In genomic region chr15:83516935-83517334, GRCh38 we compare ENCODE assay signal across 24 cellular contexts.
DNase-seq lines count a peak whose midpoint lies in the region; ATAC-seq, FAIRE-seq and TF ChIP-seq lines count a peak whose summit lies in the region.
"Had no signal": no experiment of that assay in that cellular context is flagged by ENCODE, and none has a peak within 500 bp of the region (broad histone marks: within the 10 kb centered on the region; RNA-seq: fewer than 3 reads in every experiment).

No MANE protein-coding gene starts in this region.

- in situ Hi-C loops in Caki2 (cut with HindIII; ENCODE audit: low pct_unique_long_range_greater_than_20kb, low sequenced_read_pairs) (no loop called here), IMR-90 (cut with MboI; ENCODE audit: low sequenced_read_pairs) (no loop called here), K562 (cut with MboI) (no loop called here)

- H3K4me3 ChIP-seq in IMR-90 (ENCODE audit: insufficient read depth, low read depth, low read length) (no peak overlapping the region), K562 (no peak overlapping the region), kidney epithelial cell (ENCODE audit: low read depth, low read length) (no peak overlapping the region)
- H3K4me3 ChIP-seq: esophagus muscularis mucosa, heart left ventricle, lung, ovary, right lobe of liver, thoracic aorta had no signal

- H3K23ac ChIP-seq in IMR-90 (ENCODE audit: low read depth, low read length): no peak overlapping the region

- H3K9me3 Mint-ChIP-seq in T-helper 2 cell treated with Interferon-gamma antibody and Interleukin-4, amounts not matched to agents 5 μg/mL and 100 μg/mL, for 36 hours: no peaks in the 10 kb centered on the region
- H3K9me3 Mint-ChIP-seq: stimulated activated effector memory CD8-positive, alpha-beta T cell treated with anti-CD3 and anti-CD28 coated beads, Interleukin-12 subunit alpha, Interleukin-12 subunit beta, amount 100 ng/mL, for 72 hours had no signal

- H3K36me3 ChIP-seq in IMR-90 (ENCODE audit: control insufficient read depth, insufficient read depth, low read length) (no peaks in the 10 kb centered on the region), K562 (ENCODE audit: control insufficient read depth, insufficient read depth, low read length) (no peaks in the 10 kb centered on the region), kidney epithelial cell (ENCODE audit: control insufficient read depth, insufficient read depth, low read length) (no peaks in the 10 kb centered on the region)
- H3K36me3 ChIP-seq: esophagus muscularis mucosa, heart left ventricle, ovary, right lobe of liver, thoracic aorta had no signal

- H3K56ac ChIP-seq in IMR-90 (ENCODE audit: extremely low read depth, insufficient read depth, low read length): no peak overlapping the region

- TF ChIP-seq RAD21 in IMR-90 (IDR thresholded peaks at IDR 0.05; ENCODE audit: low read length): no peak
- no peak for TF ChIP-seq RAD21 in K562 (CRISPR knock-in tag; conservative IDR thresholded peaks at IDR 0.05 in 1 of 2, IDR thresholded peaks at IDR 0.05 in 1 of 2)

- dilution Hi-C loops in IMR-90 (cut with HindIII; ENCODE audit: low sequenced_read_pairs, unreplicated experiment): no loop called here

- H3K27ac Mint-ChIP-seq in T-helper 2 cell treated with Interferon-gamma antibody and Interleukin-4, amounts not matched to agents 5 μg/mL and 100 μg/mL, for 36 hours: no peak overlapping the region
- H3K27ac Mint-ChIP-seq: activated naive CD8-positive, alpha-beta T cell treated with anti-CD3 and anti-CD28 coated beads, Interleukin-2, amount 10 ng/mL, durations not matched to agents 7 days and 5 days; CD4-positive, alpha-beta memory T cell; immature natural killer cell; naive thymus-derived CD4-positive, alpha-beta T cell; stimulated activated effector memory CD8-positive, alpha-beta T cell treated with anti-CD3 and anti-CD28 coated beads, Interleukin-12 subunit alpha, Interleukin-12 subunit beta, amount 100 ng/mL, for 72 hours had no signal

- no peak overlapping the region for H2BK5ac ChIP-seq in IMR-90 (ENCODE audit: low read depth, low read length, poor library complexity, severe bottlenecking)

- no peaks in the 10 kb centered on the region for H3K4me1 Mint-ChIP-seq in T-helper 2 cell treated with Interferon-gamma antibody and Interleukin-4, amounts not matched to agents 5 μg/mL and 100 μg/mL, for 36 hours (ENCODE audit: low read depth)
- H3K4me1 Mint-ChIP-seq: activated naive CD8-positive, alpha-beta T cell treated with anti-CD3 and anti-CD28 coated beads, Interleukin-2, amount 10 ng/mL, durations not matched to agents 7 days and 5 days; CD4-positive, alpha-beta memory T cell; immature natural killer cell; naive thymus-derived CD4-positive, alpha-beta T cell; stimulated activated effector memory CD8-positive, alpha-beta T cell treated with anti-CD3 and anti-CD28 coated beads, Interleukin-12 subunit alpha, Interleukin-12 subunit beta, amount 100 ng/mL, for 72 hours had no signal

- no peaks in the 10 kb centered on the region for H3K79me1 ChIP-seq in IMR-90 (ENCODE audit: low read depth in 1 of 2, low read length in 2 of 2)

- no peak overlapping the region for H3K4me3 Mint-ChIP-seq in T-helper 2 cell treated with Interferon-gamma antibody and Interleukin-4, amounts not matched to agents 5 μg/mL and 100 μg/mL, for 36 hours
- H3K4me3 Mint-ChIP-seq: activated naive CD8-positive, alpha-beta T cell treated with anti-CD3 and anti-CD28 coated beads, Interleukin-2, amount 10 ng/mL, durations not matched to agents 7 days and 5 days; CD4-positive, alpha-beta memory T cell; immature natural killer cell; naive thymus-derived CD4-positive, alpha-beta T cell; stimulated activated effector memory CD8-positive, alpha-beta T cell treated with anti-CD3 and anti-CD28 coated beads, Interleukin-12 subunit alpha, Interleukin-12 subunit beta, amount 100 ng/mL, for 72 hours had no signal

- no peaks in the 10 kb centered on the region for H3K36me3 Mint-ChIP-seq in T-helper 2 cell treated with Interferon-gamma antibody and Interleukin-4, amounts not matched to agents 5 μg/mL and 100 μg/mL, for 36 hours (ENCODE audit: low read depth)
- H3K36me3 Mint-ChIP-seq: activated naive CD8-positive, alpha-beta T cell treated with anti-CD3 and anti-CD28 coated beads, Interleukin-2, amount 10 ng/mL, durations not matched to agents 7 days and 5 days; CD4-positive, alpha-beta memory T cell; stimulated activated effector memory CD8-positive, alpha-beta T cell treated with anti-CD3 and anti-CD28 coated beads, Interleukin-12 subunit alpha, Interleukin-12 subunit beta, amount 100 ng/mL, for 72 hours had no signal

- H2AK5ac ChIP-seq in IMR-90 (ENCODE audit: low read depth, low read length): no peak overlapping the region

- no peak for TF ChIP-seq EP300 in K562 (IDR thresholded peaks at IDR 0.05; ENCODE audit: low read length)

- no peak overlapping the region for H3K18ac ChIP-seq in IMR-90 (ENCODE audit: low read depth, low read length)

- no peak overlapping the region for H4K5ac ChIP-seq in IMR-90 (ENCODE audit: low read depth, low read length)

- CTCF ChIA-PET in IMR-90 (lab: Yijun Ruan, JAX): no interaction called here
- CTCF ChIA-PET in K562 (lab: Yijun Ruan, JAX; ENCODE audit: low intra/inter-chr PET ratio): interaction anchor here (0.6 kb wide), 1 partner anchor 163 kb away, joined by 3 read pairs; no protein-coding TSS in a partner anchor

- H3K9me1 ChIP-seq in IMR-90 (ENCODE audit: insufficient read depth, low read length) (no peaks in the 10 kb centered on the region), K562 (ENCODE audit: control insufficient read depth, insufficient read depth, low read length) (no peaks in the 10 kb centered on the region)

- H3K4me2 ChIP-seq in IMR-90 (ENCODE audit: low read depth, low read length) (no peak overlapping the region), K562 (ENCODE audit: insufficient read depth, low read length) (no peak overlapping the region)
- H3K4me2 ChIP-seq: SK-N-SH had no signal

- H3K27ac ChIP-seq in IMR-90 (ENCODE audit: insufficient read depth, low read length): no peak overlapping the region
- peak overlapping the region; percentile 59 for H3K27ac ChIP-seq in K562 (ENCODE audit: extremely low read depth, low read depth, low read length)
- H3K27ac ChIP-seq: esophagus muscularis mucosa, heart left ventricle, ovary, right lobe of liver, thoracic aorta had no signal

- POLR2A ChIA-PET in IMR-90 (lab: Charles Lee; ENCODE audit: unreplicated experiment) (no interaction called here), K562 (lab: Yijun Ruan, JAX) (no interaction called here)

- WGBS in IMR-90 (ENCODE audit: extremely low coverage in 2 of 2, insufficient read length in 1 of 2), 2 experiments: no CpG with 5 or more reads among the region's 2 CpGs
- WGBS in K562 (ENCODE audit: insufficient coverage, low coverage, missing lambda C conversion rate): 9% methylated on average over 2 of the region's 2 CpGs

- H3K79me2 ChIP-seq in K562 (ENCODE audit: control insufficient read depth, insufficient read depth, low read length): 0 out of 3 replicates have a peak, but pooled peaks cover 6% of the 10 kb centered on the region

- no peak overlapping the region for H3K14ac ChIP-seq in IMR-90 (replicated peaks; ENCODE audit: low read depth, low read length)

- no peak overlapping the region for H4K91ac ChIP-seq in IMR-90 (ENCODE audit: insufficient read depth, low read depth, low read length)

- BruUV-seq in IMR-90 (replicated peaks; lab: Mats Ljungman, UMichigan): no TSS peak
- BruUV-seq in K562 (replicated peaks; lab: Mats Ljungman, UMichigan): no TSS peak

- H3K4me1 ChIP-seq in IMR-90 (ENCODE audit: control insufficient read depth, insufficient read depth, low read length) (no peaks in the 10 kb centered on the region), K562 (replicated peaks in 1 of 2; ENCODE audit: control insufficient read depth in 2 of 2, insufficient read depth in 2 of 2, low read length in 2 of 2) (no peaks in the 10 kb centered on the region; a peak in 1 of 5 replicates)
- H3K4me1 ChIP-seq: esophagus muscularis mucosa, heart left ventricle, right lobe of liver had no signal

- peak; percentile 32 for FAIRE-seq in K562 (lab: Jason Lieb, UNC)

- TF ChIP-seq CTCF in IMR-90 (conservative IDR thresholded peaks at IDR 0.05; ENCODE audit: low read depth, low read length) (no peak), K562 (IDR thresholded peaks at IDR 0.05 in 2 of 3, conservative IDR thresholded peaks at IDR 0.05 in 1 of 3; ENCODE audit: insufficient read depth in 2 of 3, low read depth in 1 of 3, low read length in 3 of 3) (no peak), kidney epithelial cell (IDR thresholded peaks at IDR 0.05; ENCODE audit: insufficient read depth, low read length, poor library complexity, severe bottlenecking) (no peak)

- H3K27me3 Mint-ChIP-seq in T-helper 2 cell treated with Interferon-gamma antibody and Interleukin-4, amounts not matched to agents 5 μg/mL and 100 μg/mL, for 36 hours (ENCODE audit: low read depth): no peaks in the 10 kb centered on the region
- H3K27me3 Mint-ChIP-seq: activated naive CD8-positive, alpha-beta T cell treated with anti-CD3 and anti-CD28 coated beads, Interleukin-2, amount 10 ng/mL, durations not matched to agents 7 days and 5 days had no signal

- H2BK20ac ChIP-seq in IMR-90 (ENCODE audit: low read depth, low read length): no peak overlapping the region

- no peak overlapping the region for H2BK120ac ChIP-seq in IMR-90 (ENCODE audit: low read depth, low read length)

- no peak overlapping the region for H2AFZ ChIP-seq in IMR-90 (replicated peaks; ENCODE audit: low read length, poor library complexity)
- no peak overlapping the region for H2AFZ ChIP-seq in K562 (ENCODE audit: low read depth, low read length)

- no peak overlapping the region for H3K9ac ChIP-seq in IMR-90 (ENCODE audit: low read depth, low read length)
- peak overlapping the region in 1 of 2 experiments; percentile 24; a peak in 1 of 4 replicates for H3K9ac ChIP-seq in K562 (ENCODE audit: insufficient read depth in 1 of 2, low read depth in 2 of 2, low read length in 2 of 2)
- H3K9ac ChIP-seq: SK-N-SH had no signal

- DNase-seq in Caki2 (ENCODE audit: low read depth) (peak; percentile 14), IMR-90 (peak; percentile 13), K562 (ENCODE audit: extremely low read depth in 1 of 4, low spot score in 3 of 4) (peak in 2 of 4 experiments; percentile 27 to 38), kidney epithelial cell (ENCODE audit: low read depth) (peak; percentile 21), GOT3 (lab: John Stamatoyannopoulos, UW) (no peak), SK-N-DZ (ENCODE audit: low spot score) (no peak)
- DNase-seq in T-helper 2 cell treated with Interferon-gamma antibody and Interleukin-4, amounts not matched to agents 5 μg/mL and 100 μg/mL, for 36 hours (ENCODE audit: low spot score): no peak
- DNase-seq: activated naive CD8-positive, alpha-beta T cell treated with anti-CD3 and anti-CD28 coated beads, Interleukin-2, amount 10 ng/mL, durations not matched to agents 7 days and 5 days; caudate nucleus; CD4-positive, alpha-beta memory T cell; DMS53; heart left ventricle; immature natural killer cell; naive thymus-derived CD4-positive, alpha-beta T cell; NCI-H1694; ovary; right lobe of liver; SK-N-SH; T-helper 9 cell had no signal

- H4K8ac ChIP-seq in IMR-90 (ENCODE audit: low read depth in 2 of 2, low read length in 2 of 2): no peak overlapping the region

- H3K9me3 ChIP-seq in IMR-90 (ENCODE audit: control insufficient read depth, insufficient read depth, low read length) (no peaks in the 10 kb centered on the region), K562 (replicated peaks; ENCODE audit: control insufficient read depth, insufficient read depth, low read depth, low read length) (no peaks in the 10 kb centered on the region; the same call in 1 of the 2 replicates)
- H3K9me3 ChIP-seq: heart left ventricle, ovary, right lobe of liver, SK-N-SH, thoracic aorta had no signal

- H2AK9ac ChIP-seq in IMR-90 (replicated peaks; ENCODE audit: low read depth, low read length, poor library complexity): no peak overlapping the region

- H4K20me1 ChIP-seq in IMR-90 (ENCODE audit: insufficient read depth, low read length) (no peaks in the 10 kb centered on the region), K562 (replicated peaks; ENCODE audit: control insufficient read depth, insufficient read depth, low read length) (no peaks in the 10 kb centered on the region)

- TF ChIP-seq POLR2A in IMR-90 (IDR thresholded peaks at IDR 0.05; ENCODE audit: low read depth, low read length): no peak
- TF ChIP-seq POLR2A in K562 (conservative IDR thresholded peaks at IDR 0.05): no peak

- H3K27me3 ChIP-seq in IMR-90 (ENCODE audit: control insufficient read depth, insufficient read depth, low read length) (no peaks in the 10 kb centered on the region), K562 (ENCODE audit: control insufficient read depth in 2 of 2, insufficient read depth in 2 of 2, low read length in 2 of 2) (no peaks in the 10 kb centered on the region), kidney epithelial cell (ENCODE audit: control insufficient read depth, insufficient read depth, low read length) (no peaks in the 10 kb centered on the region)
- H3K27me3 ChIP-seq: ovary, right lobe of liver had no signal

- no peak overlapping the region for H3K4ac ChIP-seq in IMR-90 (ENCODE audit: low read depth, low read length)

- ATAC-seq in IMR-90 (ENCODE audit: low read depth) (no peak), K562 (peak; percentile 66), HG03442 (IDR thresholded peaks at IDR 0.05; ENCODE audit: unreplicated experiment) (no peak)
- ATAC-seq: heart left ventricle; naive thymus-derived CD4-positive, alpha-beta T cell; right lobe of liver; stimulated activated effector memory CD8-positive, alpha-beta T cell treated with anti-CD3 and anti-CD28 coated beads, Interleukin-12 subunit alpha, Interleukin-12 subunit beta, amount 100 ng/mL, for 72 hours had no signal

- intact Hi-C loops in IMR-90 (cut with micrococcal nuclease): no loop called here
- intact Hi-C loops in K562 (cut with micrococcal nuclease): no loop called here

- no peak overlapping the region for H2BK15ac ChIP-seq in IMR-90 (ENCODE audit: low read depth, low read length)

Comparison
In these comparisons a context has a peak if more than half of its experiments do, and no peak if none do; other contexts are left out.
1. DNase-seq: peak in Caki2 (single experiment), IMR-90 (single experiment) and kidney epithelial cell (single experiment); none in GOT3 (single experiment), T-helper 2 cell treated with Interferon-gamma antibody and Interleukin-4, amounts not matched to agents 5 μg/mL and 100 μg/mL, for 36 hours (single experiment) and SK-N-DZ (single experiment).